In the genomic region with DNA sequence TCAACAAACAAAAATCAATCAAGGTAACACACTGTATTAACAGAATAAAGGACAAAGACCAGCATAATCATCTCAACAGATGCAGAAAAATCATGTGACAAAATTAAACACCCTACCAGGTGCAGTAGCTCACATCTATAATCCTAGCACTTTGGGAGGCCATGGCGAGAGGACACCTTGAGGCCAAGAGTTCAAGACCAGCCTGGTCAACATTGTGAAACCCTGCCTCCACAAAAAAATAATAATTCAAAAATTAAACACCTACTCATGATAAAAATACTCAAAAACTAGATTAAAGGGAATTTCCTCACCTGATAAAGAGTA, we compare ENCODE assay signal across 22 cellular contexts.
"Had no signal": no experiment of that assay in that cellular context is flagged by ENCODE, and none has a peak within 500 bp of the region (broad histone marks: within the 10 kb centered on the region; RNA-seq: fewer than 3 reads in every experiment).

No MANE protein-coding gene starts in this region.

- H3K27me3 Mint-ChIP-seq: activated naive CD8-positive, alpha-beta T cell; brain; central memory CD8-positive, alpha-beta T cell had no signal

- H3K27ac Mint-ChIP-seq: activated CD8-positive, alpha-beta memory T cell treated with anti-CD3 and anti-CD28 coated beads, Interleukin-2, amount 10 ng/mL, durations not matched to agents 7 days and 5 days; activated naive CD8-positive, alpha-beta T cell; activated T-cell treated with anti-CD3 and anti-CD28 coated beads, Interleukin-2, amount 50 U/mL, for 24 hours; T-cell had no signal

- DNase-seq: activated CD4-positive, alpha-beta T cell treated with anti-CD3 and anti-CD28 coated beads for 48 hours; activated CD4-positive, alpha-beta T cell treated with anti-CD3 and anti-CD28 coated beads, Interleukin-2, amount 50 U/mL, for 48 hours; activated CD4-positive, CD25-positive, alpha-beta regulatory T cell treated with anti-CD3 and anti-CD28 coated beads, Interleukin-2, amount 50 U/mL, for 72 hours; activated CD8-positive, alpha-beta memory T cell treated with anti-CD3 and anti-CD28 coated beads, Interleukin-2, amount 10 ng/mL, durations not matched to agents 7 days and 5 days; activated effector memory CD4-positive, alpha-beta T cell treated with anti-CD3 and anti-CD28 coated beads, Interleukin-2, amount 50 U/mL, for 16 hours; activated naive CD4-positive, alpha-beta T cell treated with Interleukin-2 at 50 U/mL for 16 hours; activated T-cell treated with anti-CD3 and anti-CD28 coated beads, Interleukin-2, amount 50 U/mL, for 24 hours; amygdala; Kasumi-1; NCI-H1105 treated with DMSO at 0.1 percent for 48 hours; NCI-H1436 treated with DMSO at 0.1 percent for 48 hours; NCI-H187; NCI-H2081; NCI-H510A treated with DMSO at 0.1 percent for 48 hours; NCI-H748 treated with DMSO at 0.1 percent for 48 hours; NK-92 treated with Interleukin-12 subunit alpha and Interleukin-12 subunit beta, amount 100 ng/mL, for 24 hours; SIG-M5; T-cell had no signal

- H3K4me3 Mint-ChIP-seq: activated CD8-positive, alpha-beta memory T cell treated with anti-CD3 and anti-CD28 coated beads, Interleukin-2, amount 10 ng/mL, durations not matched to agents 7 days and 5 days; activated naive CD8-positive, alpha-beta T cell; activated T-cell treated with anti-CD3 and anti-CD28 coated beads, Interleukin-2, amount 50 U/mL, for 24 hours; brain; central memory CD8-positive, alpha-beta T cell; T-cell had no signal

- H3K9me3 Mint-ChIP-seq: activated T-cell treated with anti-CD3 and anti-CD28 coated beads, Interleukin-2, amount 50 U/mL, for 24 hours; central memory CD8-positive, alpha-beta T cell had no signal

- FAIRE-seq: astrocyte had no signal

- H3K4me1 Mint-ChIP-seq: central memory CD8-positive, alpha-beta T cell had no signal

- ATAC-seq: activated CD8-positive, alpha-beta memory T cell treated with anti-CD3 and anti-CD28 coated beads, Interleukin-2, amount 10 ng/mL, durations not matched to agents 7 days and 5 days; T-cell had no signal
